Comparison of ENCODE assay signal across 20 cellular contexts in the genomic region with DNA sequence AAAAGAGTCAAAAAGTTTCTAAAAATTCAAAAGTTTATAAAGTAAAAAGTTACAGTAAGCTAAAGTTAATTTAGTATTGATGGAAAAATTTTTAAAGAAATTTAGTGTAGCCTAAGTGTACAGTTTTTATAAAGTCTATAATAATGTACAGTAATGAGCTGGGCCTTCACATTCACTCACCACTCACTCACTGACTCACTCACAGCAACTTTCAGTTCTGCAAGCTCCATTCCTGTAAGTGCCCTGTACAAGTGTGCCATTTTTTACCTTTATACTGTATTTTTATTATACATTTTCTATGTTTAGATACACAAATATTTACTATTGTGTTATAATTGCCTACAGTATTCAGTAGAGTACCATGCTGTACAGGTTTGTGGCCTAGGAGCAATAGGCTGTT.
DNase-seq lines count a peak whose midpoint lies in the region; ATAC-seq, FAIRE-seq and TF ChIP-seq lines count a peak whose summit lies in the region.
"Had no signal": no experiment of that assay in that cellular context is flagged by ENCODE, and none has a peak within 500 bp of the region (broad histone marks: within the 10 kb centered on the region; RNA-seq: fewer than 3 reads in every experiment).

No MANE protein-coding gene starts in this region.

- BruUV-seq in GM12878 (replicated peaks; lab: Mats Ljungman, UMichigan), result no TSS peak

- H3K36me3 ChIP-seq in GM12878 (ENCODE audit: control insufficient read depth in 2 of 2, insufficient read depth in 2 of 2, low read length in 1 of 2), result no peaks in the 10 kb centered on the region
- H3K36me3 ChIP-seq: BLaER1 treated with 17β-estradiol and CSF1 and Interleukin-3, amounts not matched to agents 10 nM and 100 nM; Peyer's patch had no signal

- TF ChIP-seq EP300 in GM12878 (IDR thresholded peaks at IDR 0.05; ENCODE audit: borderline replicate concordance in 1 of 2, control insufficient read depth in 1 of 2, low read depth in 2 of 2, low read length in 2 of 2), result no peak

- TF ChIP-seq POLR2A in GM12878 (IDR thresholded peaks at IDR 0.05; ENCODE audit: low read depth, low read length), result no peak

- intact Hi-C loops in activated naive CD4-positive, alpha-beta T cell treated with anti-CD3 and anti-CD28 coated beads for 36 hours (cut with micrococcal nuclease), result no loop called here
- intact Hi-C loops in GM12878 (cut with micrococcal nuclease; ENCODE audit: unreplicated experiment), result no loop called here

- H3K27me3 ChIP-seq in GM12878 (replicated peaks in 1 of 2; ENCODE audit: control insufficient read depth in 2 of 2, insufficient read depth in 2 of 2, low read length in 1 of 2), result no peaks in the 10 kb centered on the region; a peak in 2 of 4 replicates
- H3K27me3 ChIP-seq: BLaER1 treated with 17β-estradiol and CSF1 and Interleukin-3, amounts not matched to agents 10 nM and 100 nM; Peyer's patch had no signal

- CTCF ChIA-PET in activated naive CD4-positive, alpha-beta T cell treated with anti-CD3 and anti-CD28 coated beads for 36 hours (lab: Charles Lee), result interaction anchor here (0.8 kb wide), 1 partner anchor 22 kb away, joined by 4 read pairs; no protein-coding TSS in a partner anchor
- CTCF ChIA-PET in GM12878 (lab: Yijun Ruan, JAX), result interaction anchor here (0.7 to 1.0 kb wide), 2 partner anchors 11 to 262 kb away, joined by 3 read pairs; no protein-coding TSS in a partner anchor

- RAD21 ChIA-PET in GM12878 (lab: Charles Lee; ENCODE audit: unreplicated experiment), result no interaction called here

- no peak overlapping the region for H3K9ac ChIP-seq in GM12878 (ENCODE audit: control insufficient read depth, insufficient read depth, low read length)
- H3K9ac ChIP-seq: BLaER1 treated with 17β-estradiol and CSF1 and Interleukin-3, amounts not matched to agents 10 nM and 100 nM; KMS-11 had no signal

- POLR2A ChIA-PET in GM12878 (lab: Charles Lee), result no interaction called here

- H3K27me3 Mint-ChIP-seq in activated naive CD4-positive, alpha-beta T cell treated with anti-CD3 and anti-CD28 coated beads for 36 hours (ENCODE audit: low read depth), result no peaks in the 10 kb centered on the region

- no peaks in the 10 kb centered on the region for H4K20me1 ChIP-seq in GM12878 (ENCODE audit: control insufficient read depth, insufficient read depth)
- H4K20me1 ChIP-seq: BLaER1 treated with 17β-estradiol and CSF1 and Interleukin-3, amounts not matched to agents 10 nM and 100 nM had no signal

- in situ Hi-C loops in GM12878 (cut with MboI), result no loop called here

- no peak overlapping the region for H3K4me3 Mint-ChIP-seq in activated naive CD4-positive, alpha-beta T cell treated with anti-CD3 and anti-CD28 coated beads for 36 hours
- H3K4me3 Mint-ChIP-seq: CD8-positive, alpha-beta memory T cell; HFFc6 had no signal

- peak; percentile 63 to 68 for ATAC-seq in activated naive CD4-positive, alpha-beta T cell treated with anti-CD3 and anti-CD28 coated beads, Interleukin-2, amount 50 U/mL, for 72 hours
- ATAC-seq in GM12878, result peak; percentile 86
- ATAC-seq: HepG2 had no signal

- TF ChIP-seq CTCF in GM12878 (IDR thresholded peaks at IDR 0.05 in 2 of 3, conservative IDR thresholded peaks at IDR 0.05 in 1 of 3; ENCODE audit: control insufficient read depth in 2 of 3, extremely low read depth in 1 of 3, insufficient read depth in 1 of 3, low read depth in 3 of 3, low read length in 3 of 3), result no peak

- no peaks in the 10 kb centered on the region; the same call in 2 of the 3 replicates for H3K9me3 ChIP-seq in GM12878 (replicated peaks; ENCODE audit: control insufficient read depth, insufficient read depth, low read length)
- H3K9me3 ChIP-seq: Peyer's patch had no signal

- no peaks in the 10 kb centered on the region for H3K4me1 Mint-ChIP-seq in activated naive CD4-positive, alpha-beta T cell treated with anti-CD3 and anti-CD28 coated beads for 36 hours (ENCODE audit: low read depth)
- H3K4me1 Mint-ChIP-seq: CD8-positive, alpha-beta memory T cell had no signal

- peaks cover 7 to 10% of the 10 kb centered on the region in 2 donors for H3K9me3 Mint-ChIP-seq in activated naive CD4-positive, alpha-beta T cell treated with anti-CD3 and anti-CD28 coated beads, Interleukin-2, amount 50 U/mL, for 72 hours
- H3K9me3 Mint-ChIP-seq in activated naive CD4-positive, alpha-beta T cell treated with anti-CD3 and anti-CD28 coated beads for 36 hours, result peaks cover 6% of the 10 kb centered on the region
- H3K9me3 Mint-ChIP-seq: HFFc6 had no signal

- no peak for TF ChIP-seq RAD21 in GM12878 (IDR thresholded peaks at IDR 0.05; ENCODE audit: insufficient read depth, low read depth, low read length)

- DNase-seq in activated naive CD4-positive, alpha-beta T cell treated with anti-CD3 and anti-CD28 coated beads, Interleukin-2, amount 50 U/mL, for 72 hours (ENCODE audit: low spot score in 2 of 2), result no peak
- no peak for DNase-seq in activated naive CD4-positive, alpha-beta T cell treated with anti-CD3 and anti-CD28 coated beads for 36 hours
- DNase-seq in M059J (ENCODE audit: low read depth) (peak; percentile 31), GM12878 (ENCODE audit: low read depth, low spot score) (no peak), SHP77 treated with DMSO at 0.1 percent for 48 hours (lab: John Stamatoyannopoulos, UW) (no peak), AG08395 (ENCODE audit: low spot score) (no peak)
- no peak for DNase-seq in activated CD4-positive, alpha-beta T cell treated with anti-CD3 and anti-CD28 coated beads for 1 hour
- DNase-seq: CD8-positive, alpha-beta memory T cell; DMS53; HFFc6; NCI-H1092 treated with DMSO at 0.1 percent for 48 hours; NCI-H146; NCI-H2081; NCI-H510A; Peyer's patch; SW 1271 had no signal

- no peak overlapping the region for H3K27ac ChIP-seq in GM12878 (ENCODE audit: control insufficient read depth, insufficient read depth)
- H3K27ac ChIP-seq: BLaER1 treated with 17β-estradiol and CSF1 and Interleukin-3, amounts not matched to agents 10 nM and 100 nM; KMS-11; Peyer's patch had no signal

- H3K4me3 ChIP-seq in GM12878, result no peak overlapping the region
- H3K4me3 ChIP-seq: BLaER1 treated with 17β-estradiol and CSF1 and Interleukin-3, amounts not matched to agents 10 nM and 100 nM; Peyer's patch had no signal

- SMC1A ChIA-PET in GM12878 (lab: Charles Lee; ENCODE audit: uncharacterized antibody, unreplicated experiment), result interaction anchor here (0.6 to 1.5 kb wide), 8 partner anchors 9 to 94 kb away, joined by 3 to 8 read pairs (median 4); no protein-coding TSS in a partner anchor

- H3K36me3 Mint-ChIP-seq in activated naive CD4-positive, alpha-beta T cell treated with anti-CD3 and anti-CD28 coated beads, Interleukin-2, amount 50 U/mL, for 72 hours, result peaks cover 9 to 13% of the 10 kb centered on the region in 2 donors
- no peaks in the 10 kb centered on the region for H3K36me3 Mint-ChIP-seq in activated naive CD4-positive, alpha-beta T cell treated with anti-CD3 and anti-CD28 coated beads for 36 hours (ENCODE audit: low read depth)

- no peak overlapping the region for H2AFZ ChIP-seq in GM12878 (ENCODE audit: control insufficient read depth, low read depth, low read length)

- H3K4me2 ChIP-seq in GM12878 (ENCODE audit: control insufficient read depth, insufficient read depth), result no peak overlapping the region
- H3K4me2 ChIP-seq: BLaER1 treated with 17β-estradiol and CSF1 and Interleukin-3, amounts not matched to agents 10 nM and 100 nM; KMS-11 had no signal

- FAIRE-seq in GM12878 (lab: Jason Lieb, UNC), result no peak
- FAIRE-seq: H54, HepG2 had no signal

- no peaks in the 10 kb centered on the region; the same call in 1 of the 2 replicates for H3K4me1 ChIP-seq in GM12878 (ENCODE audit: control insufficient read depth, insufficient read depth, low read length)
- H3K4me1 ChIP-seq: Peyer's patch had no signal

- no peaks in the 10 kb centered on the region for H3K79me2 ChIP-seq in GM12878 (ENCODE audit: control insufficient read depth, insufficient read depth, low read length)

- H3K27ac Mint-ChIP-seq in activated naive CD4-positive, alpha-beta T cell treated with anti-CD3 and anti-CD28 coated beads, Interleukin-2, amount 50 U/mL, for 72 hours, result no peak overlapping the region
- no peak overlapping the region for H3K27ac Mint-ChIP-seq in activated naive CD4-positive, alpha-beta T cell treated with anti-CD3 and anti-CD28 coated beads for 36 hours
- H3K27ac Mint-ChIP-seq: CD8-positive, alpha-beta memory T cell; HFFc6 had no signal

TF ChIP-seq in GM12878, 131 proteins besides CTCF, POLR2A, EP300 and RAD21:
- TF ChIP-seq TCF3 (IDR thresholded peaks at IDR 0.05; ENCODE audit: borderline replicate concordance, insufficient read depth, low read depth, low read length) (no peak), SPI1 (IDR thresholded peaks at IDR 0.05; ENCODE audit: borderline replicate concordance, insufficient read depth, low read depth, low read length) (peak; percentile 22; the same call in 1 of the 2 replicates)
TF ChIP-seq in GM12878: peak in this region for 1.
